ENCODE assay signal across 21 cellular contexts in genomic region chr16:5003828-5004227, GRCh38. TPM values are rescaled to one million over a fixed set of nuclear protein-coding genes. Genes with fewer than 3 reads are reported as not detected.
"Had no signal": no experiment of that assay in that cellular context is flagged by ENCODE, and none has a peak within 500 bp of the region (broad histone marks: within the 10 kb centered on the region; RNA-seq: fewer than 3 reads in every experiment).

No MANE protein-coding gene starts in this region.

- H3K36me3 ChIP-seq: colonic mucosa, left lung, right lobe of liver, tibial artery, upper lobe of right lung, vagina had no signal

- ATAC-seq: foreskin keratinocyte; left lung; right lobe of liver; stimulated activated memory B cell treated with anti-CD40 and anti-IgM and Interleukin-4, amounts not matched to agents 10 μg/mL and 1 μg/mL and 100 μg/mL, for 72 hours; upper lobe of right lung had no signal

- H3K4me3 ChIP-seq: colonic mucosa, left lung, right lobe of liver, tibial artery, upper lobe of right lung, vagina had no signal

- H3K27ac ChIP-seq: colonic mucosa, foreskin keratinocyte, left lung, right lobe of liver, tibial artery, upper lobe of right lung, vagina had no signal

- FAIRE-seq: endothelial cell of umbilical vein, islet of Langerhans had no signal

- H3K9me3 ChIP-seq: colonic mucosa, left lung, right lobe of liver, tibial artery, upper lobe of right lung, vagina had no signal

- DNase-seq: colonic mucosa; dermis blood vessel endothelial cell; effector CD4-positive, alpha-beta T cell; endodermal cell; erythroblast; foreskin keratinocyte; hypothalamus; mesendoderm; naive B cell; right lobe of liver; stimulated activated CD4-positive, alpha-beta T cell treated with anti-CD3 and anti-CD28 coated beads, Interleukin-15, amount 100 ng/mL, for 24 hours; stimulated activated CD4-positive, alpha-beta T cell treated with anti-CD3 and anti-CD28 coated beads, Interleukin-1b, Interleukin-23, amount 100 ng/mL, for 48 hours; stimulated activated CD4-positive, alpha-beta T cell treated with anti-CD3 and anti-CD28 coated beads, Interleukin-4, amount 100 ng/mL, for 24 hours; tibial artery; upper lobe of right lung had no signal

- H3K27me3 ChIP-seq: colonic mucosa, foreskin keratinocyte, right lobe of liver, upper lobe of right lung, vagina had no signal

- H3K4me1 ChIP-seq: colonic mucosa, foreskin keratinocyte, left lung, right lobe of liver, tibial artery, upper lobe of right lung, vagina had no signal

RNA-seq across cellular contexts. Expression of gene SEC14L5, which starts 45.7 kb away (rescaled TPM):
- total RNA-seq: dermis blood vessel endothelial cell, endothelial cell of umbilical vein, foreskin keratinocyte, osteocyte had no signal
- polyA plus RNA-seq: endothelial cell of umbilical vein, foreskin keratinocyte had no signal
